In the genomic region with DNA sequence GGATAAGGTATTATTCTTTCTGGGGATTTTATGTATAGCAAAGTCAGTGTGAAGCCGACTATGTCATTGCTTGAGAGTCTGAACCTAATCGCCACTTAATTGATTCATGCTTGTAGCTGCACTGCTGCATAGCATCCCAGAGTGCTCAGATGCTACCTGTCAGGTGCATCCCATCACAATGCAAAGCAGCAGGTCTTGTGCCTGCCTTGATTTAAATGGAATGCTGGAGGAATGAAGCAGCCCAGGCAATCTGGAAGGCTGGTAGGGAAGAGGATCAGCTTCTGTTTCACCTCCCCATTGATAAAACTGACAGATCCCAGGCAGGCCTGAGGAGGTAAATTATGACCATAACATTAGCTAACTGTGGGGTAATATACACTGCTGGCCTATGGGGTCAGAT, we compare ENCODE assay signal across 27 cellular contexts.
"Had no signal": no experiment of that assay in that cellular context is flagged by ENCODE, and none has a peak within 500 bp of the region (broad histone marks: within the 10 kb centered on the region; RNA-seq: fewer than 3 reads in every experiment).

No MANE protein-coding gene starts in this region.

- H3K27ac ChIP-seq: esophagus muscularis mucosa, left lung, pancreas, thoracic aorta, upper lobe of right lung had no signal

- H3K36me3 Mint-ChIP-seq: activated naive CD8-positive, alpha-beta T cell treated with anti-CD3 and anti-CD28 coated beads for 36 hours; natural killer cell had no signal

- H3K4me1 ChIP-seq: pancreas, upper lobe of right lung had no signal

- FAIRE-seq: astrocyte, colon, endothelial cell of umbilical vein, frontal cortex, kidney, pancreas had no signal

- H3K27ac Mint-ChIP-seq: activated B cell treated with CpG ODN at 0.5 μM for 24 hours; activated CD4-positive, alpha-beta T cell treated with anti-CD3 and anti-CD28 coated beads for 36 hours; activated naive CD8-positive, alpha-beta T cell treated with anti-CD3 and anti-CD28 coated beads for 36 hours; mesothelial cell of epicardium; natural killer cell; T-helper 1 cell treated with Interleukin-12 subunit alpha and Interleukin-12 subunit beta and Interleukin-4 antibody, amounts not matched to agents 30 μg/mL and 1 μg/mL, for 36 hours had no signal

- H3K9me3 Mint-ChIP-seq: activated B cell treated with CpG ODN at 0.5 μM for 24 hours; activated naive CD8-positive, alpha-beta T cell treated with anti-CD3 and anti-CD28 coated beads for 36 hours; natural killer cell; T-helper 1 cell treated with Interleukin-12 subunit alpha and Interleukin-12 subunit beta and Interleukin-4 antibody, amounts not matched to agents 30 μg/mL and 1 μg/mL, for 36 hours had no signal

- H3K4me3 ChIP-seq: esophagus muscularis mucosa, left lung, lung, pancreas, thoracic aorta, upper lobe of right lung had no signal

- H3K27me3 Mint-ChIP-seq: activated naive CD8-positive, alpha-beta T cell treated with anti-CD3 and anti-CD28 coated beads for 36 hours had no signal

- H3K4me1 Mint-ChIP-seq: activated B cell treated with CpG ODN at 0.5 μM for 24 hours, natural killer cell had no signal

- H3K4me3 Mint-ChIP-seq: activated B cell treated with CpG ODN at 0.5 μM for 24 hours; activated CD4-positive, alpha-beta T cell treated with anti-CD3 and anti-CD28 coated beads for 36 hours; activated naive CD8-positive, alpha-beta T cell treated with anti-CD3 and anti-CD28 coated beads for 36 hours; mesothelial cell of epicardium; natural killer cell; T-helper 1 cell treated with Interleukin-12 subunit alpha and Interleukin-12 subunit beta and Interleukin-4 antibody, amounts not matched to agents 30 μg/mL and 1 μg/mL, for 36 hours had no signal

- H3K9me3 ChIP-seq: esophagus muscularis mucosa, left lung, pancreas, thoracic aorta, upper lobe of right lung had no signal

- DNase-seq: activated B cell treated with CpG ODN at 0.5 μM for 24 hours; activated CD4-positive, alpha-beta T cell treated with anti-CD3 and anti-CD28 coated beads for 36 hours; activated CD4-positive, alpha-beta T cell treated with anti-CD3 and anti-CD28 coated beads, Interleukin-2, amount 50 U/mL, for 4 hours; activated naive CD4-positive, alpha-beta T cell treated with Interleukin-2 at 50 U/mL for 16 hours; activated naive CD8-positive, alpha-beta T cell treated with anti-CD3 and anti-CD28 coated beads for 36 hours; activated T-cell treated with anti-CD3 and anti-CD28 coated beads, Interleukin-2, amount 50 U/mL, for 48 hours; central memory CD4-positive, alpha-beta T cell; effector memory CD4-positive, alpha-beta T cell; hippocampal formation; kidney; left lung; natural killer cell; pancreas; right cardiac atrium; stimulated activated CD4-positive, alpha-beta T cell treated with anti-CD3 and anti-CD28 coated beads, Interleukin-4, amount 100 ng/mL, for 24 hours; stimulated activated naive CD4-positive, alpha-beta T cell treated with Interleukin-2 at 50 U/mL for 16 hours; T1000; upper lobe of right lung had no signal

- ATAC-seq: activated CD4-positive, alpha-beta T cell treated with anti-CD3 and anti-CD28 coated beads for 36 hours; left lung; natural killer cell; pancreas; right cardiac atrium; upper lobe of right lung had no signal

- H3K36me3 ChIP-seq: esophagus muscularis mucosa, left lung, pancreas, thoracic aorta, upper lobe of right lung had no signal

- H3K27me3 ChIP-seq: esophagus muscularis mucosa, left lung, pancreas had no signal
